In the genomic region with DNA sequence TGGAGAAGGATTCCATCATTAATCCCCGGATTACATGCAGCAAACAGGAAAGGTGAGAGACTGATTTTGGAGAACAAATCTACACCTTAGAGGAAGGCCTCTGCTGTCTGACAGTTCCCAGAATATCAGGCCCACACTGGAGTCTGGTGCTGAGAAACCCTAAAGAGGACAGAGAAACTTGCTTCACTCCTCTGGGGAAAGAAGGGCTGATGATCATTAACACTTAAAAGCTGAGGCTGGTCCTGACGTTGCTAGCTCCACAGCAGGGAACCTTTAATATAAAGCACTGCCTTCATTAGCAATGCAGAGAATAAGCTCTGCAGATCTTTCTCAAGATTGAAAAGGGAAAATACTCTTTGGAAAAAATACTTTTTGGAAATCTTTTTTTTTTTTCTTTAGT, we compare ENCODE assay signal across 19 cellular contexts.
"Had no signal": no experiment of that assay in that cellular context is flagged by ENCODE, and none has a peak within 500 bp of the region (broad histone marks: within the 10 kb centered on the region; RNA-seq: fewer than 3 reads in every experiment).

No MANE protein-coding gene starts in this region.

- H3K4me3 ChIP-seq: coronary artery, hepatocyte, ovary, suprapubic skin, thyroid gland had no signal

- H3K36me3 Mint-ChIP-seq: mesothelial cell of epicardium, natural killer cell, type B pancreatic cell had no signal

- H3K4me2 ChIP-seq: hepatocyte had no signal

- H2AFZ ChIP-seq: hepatocyte had no signal

- H3K27me3 ChIP-seq: hepatocyte, ovary, suprapubic skin, thyroid gland had no signal

- H3K79me2 ChIP-seq: hepatocyte had no signal

- H3K9me3 ChIP-seq: ovary, suprapubic skin, thyroid gland had no signal

- H3K27ac ChIP-seq: coronary artery, hepatocyte, ovary, suprapubic skin, thyroid gland had no signal

- H3K4me3 Mint-ChIP-seq: mesothelial cell of epicardium, natural killer cell, neural crest cell, type B pancreatic cell had no signal

- H3K4me1 ChIP-seq: suprapubic skin, thyroid gland had no signal

- H3K27me3 Mint-ChIP-seq: progenitor cell of endocrine pancreas, type B pancreatic cell had no signal

- H3K9me3 Mint-ChIP-seq: neural crest cell, type B pancreatic cell had no signal

- H3K4me1 Mint-ChIP-seq: natural killer cell had no signal

- H3K36me3 ChIP-seq: ovary, suprapubic skin, thyroid gland had no signal

- DNase-seq: effector CD4-positive, alpha-beta T cell; foreskin melanocyte; head of caudate nucleus; islet precursor cell; natural killer cell; nucleus accumbens; ovary; right cardiac atrium; small intestine; stimulated activated CD4-positive, alpha-beta T cell treated with anti-CD3 and anti-CD28 coated beads, Interleukin-2, amount 100 ng/mL, for 48 hours; stimulated activated naive CD4-positive, alpha-beta T cell treated with Interleukin-2 at 50 U/mL for 16 hours; thyroid gland had no signal

- H3K27ac Mint-ChIP-seq: mesothelial cell of epicardium, natural killer cell, progenitor cell of endocrine pancreas, type B pancreatic cell had no signal
